In genomic region chr20:10511166-10511506, GRCh38 we compare ENCODE assay signal across 8 cellular contexts.
DNase-seq lines count a peak whose midpoint lies in the region; ATAC-seq and TF ChIP-seq lines count a peak whose summit lies in the region.

No MANE protein-coding gene starts in this region.

- CTCF ChIA-PET in RWPE1 (lab: Yijun Ruan, JAX): no interaction called here

- no peak for TF ChIP-seq CTCF in RWPE1 (conservative IDR thresholded peaks at IDR 0.05; ENCODE audit: low read depth)
- no peak for TF ChIP-seq CTCF in gastroesophageal sphincter (IDR thresholded peaks at IDR 0.05)
- TF ChIP-seq CTCF in thoracic aorta (IDR thresholded peaks at IDR 0.05): no peak

- peaks cover 6 to 47% (median 19%) of the 10 kb centered on the region in 3 donors for H3K4me1 ChIP-seq in gastroesophageal sphincter
- peaks cover 32 to 55% of the 10 kb centered on the region in 2 donors for H3K4me1 ChIP-seq in thoracic aorta (ENCODE audit: control insufficient read depth in 1 of 2, low read depth in 2 of 2)

- H3K9me3 ChIP-seq in gastroesophageal sphincter: no peaks in the 10 kb centered on the region
- no peaks in the 10 kb centered on the region for H3K9me3 ChIP-seq in thoracic aorta

- H3K4me3 ChIP-seq in gastroesophageal sphincter: no peak overlapping the region
- peak overlapping the region; percentile 55 for H3K4me3 ChIP-seq in thoracic aorta

- no peaks in the 10 kb centered on the region for H3K9me3 Mint-ChIP-seq in activated naive CD4-positive, alpha-beta T cell treated with anti-CD3 and anti-CD28 coated beads, Interleukin-2, amount 50 U/mL, for 24 hours

- no peaks in the 10 kb centered on the region for H3K27me3 ChIP-seq in gastroesophageal sphincter
- H3K27me3 ChIP-seq in thoracic aorta (replicated peaks; ENCODE audit: insufficient read depth): no peaks in the 10 kb centered on the region

- DNase-seq in activated naive CD4-positive, alpha-beta T cell treated with anti-CD3 and anti-CD28 coated beads, Interleukin-2, amount 50 U/mL, for 16 hours: no peak
- DNase-seq in RWPE1 (ENCODE audit: low spot score): peak; percentile 34
- DNase-seq in thoracic aorta (ENCODE audit: low spot score): no peak
- no peak for DNase-seq in stimulated activated CD4-positive, alpha-beta T cell treated with anti-CD3 and anti-CD28 coated beads, Interleukin-2, amount 100 ng/mL, for 24 hours
- no peak for DNase-seq in NCI-H748 treated with DMSO at 0.1 percent for 48 hours (lab: John Stamatoyannopoulos, UW)
- no peak for DNase-seq in mucosa of gallbladder (ENCODE audit: low spot score)

- peaks cover 24% of the 10 kb centered on the region for H3K4me1 Mint-ChIP-seq in activated naive CD4-positive, alpha-beta T cell treated with anti-CD3 and anti-CD28 coated beads, Interleukin-2, amount 50 U/mL, for 24 hours

- POLR2A ChIA-PET in RWPE1 (lab: Yijun Ruan, JAX; ENCODE audit: low non-redundant PET): no interaction called here

- peak overlapping the region; percentile 42 for H3K4me3 Mint-ChIP-seq in activated naive CD4-positive, alpha-beta T cell treated with anti-CD3 and anti-CD28 coated beads, Interleukin-2, amount 50 U/mL, for 24 hours

- H3K27ac ChIP-seq in RWPE1 (peak overlapping the region; percentile 93), gastroesophageal sphincter (peak overlapping the region; percentile 6 to 68 (median 52)), thoracic aorta (peak overlapping the region; percentile 63 to 66)

- peaks cover 5% of the 10 kb centered on the region for H3K36me3 Mint-ChIP-seq in activated naive CD4-positive, alpha-beta T cell treated with anti-CD3 and anti-CD28 coated beads, Interleukin-2, amount 50 U/mL, for 24 hours

- H3K27me3 Mint-ChIP-seq in activated naive CD4-positive, alpha-beta T cell treated with anti-CD3 and anti-CD28 coated beads, Interleukin-2, amount 50 U/mL, for 24 hours: no peaks in the 10 kb centered on the region

- TF ChIP-seq EP300 in gastroesophageal sphincter (IDR thresholded peaks at IDR 0.05): no peak

- no peak for TF ChIP-seq POLR2A in gastroesophageal sphincter (IDR thresholded peaks at IDR 0.05)

- WGBS in gastroesophageal sphincter (ENCODE audit: low coverage in 1 of 2), 2 donors: 85 to 93% methylated on average over 2 of the region's 3 CpGs

- no peaks in the 10 kb centered on the region for H3K36me3 ChIP-seq in gastroesophageal sphincter
- no peaks in the 10 kb centered on the region for H3K36me3 ChIP-seq in thoracic aorta

- peak; percentile 18 for ATAC-seq in gastroesophageal sphincter
- ATAC-seq in thoracic aorta (ENCODE audit: insufficient number of reproducible peaks, low FRiP score, low read depth): no peak

- H3K27ac Mint-ChIP-seq in activated naive CD4-positive, alpha-beta T cell treated with anti-CD3 and anti-CD28 coated beads, Interleukin-2, amount 50 U/mL, for 24 hours: peak overlapping the region; percentile 53
